In the genomic region with DNA sequence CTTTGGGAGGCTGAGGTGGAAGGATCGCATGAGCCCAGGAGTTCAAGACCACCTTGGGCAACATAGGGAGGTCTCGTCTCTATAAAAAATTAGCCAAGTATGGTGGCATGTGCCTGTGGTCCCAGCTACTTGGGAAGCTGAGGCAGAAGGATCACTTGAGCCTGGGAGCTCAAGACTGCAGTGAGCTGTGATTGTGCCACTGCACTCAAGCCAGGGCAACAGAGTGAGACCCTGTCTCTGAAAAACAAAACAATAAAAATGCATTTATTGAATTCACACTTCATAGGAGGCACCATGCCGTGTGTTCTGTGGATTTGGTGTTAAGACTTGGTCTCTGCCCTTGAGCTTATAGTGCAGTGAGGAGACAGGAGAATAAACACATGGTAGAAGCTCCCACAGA, we compare ENCODE assay signal across 21 cellular contexts. TPM values are rescaled to one million over a fixed set of nuclear protein-coding genes. Genes with fewer than 3 reads are reported as not detected.
A peak's percentile ranks its signal among the peaks of the same experiment; 100 is the strongest.
DNase-seq lines count a peak whose midpoint lies in the region; ATAC-seq, FAIRE-seq and TF ChIP-seq lines count a peak whose summit lies in the region.
"Had no signal": no experiment of that assay in that cellular context is flagged by ENCODE, and none has a peak within 500 bp of the region (broad histone marks: within the 10 kb centered on the region; RNA-seq: fewer than 3 reads in every experiment).

No MANE protein-coding gene starts in this region.

- no peak for FAIRE-seq in pancreas (lab: Jason Lieb, UNC)
- FAIRE-seq: A204.1, RCC 7860 had no signal

- no peaks in the 10 kb centered on the region for H3K9me3 ChIP-seq in BLaER1 treated with 17β-estradiol and CSF1 and Interleukin-3, amounts not matched to agents 10 nM and 100 nM (replicated peaks in 1 of 11)
- H3K9me3 ChIP-seq in pancreas: no peaks in the 10 kb centered on the region
- H3K9me3 ChIP-seq: SJSA1 had no signal

- no peak overlapping the region for H3K4me3 Mint-ChIP-seq in WTC11
- H3K4me3 Mint-ChIP-seq in endothelial cell (ENCODE audit: unreplicated experiment): peak overlapping the region; percentile 86

- WGBS in pancreas, 2 donors: 60 to 69% methylated on average over 3 of the region's 3 CpGs

- POLR2A ChIA-PET in WTC11 (lab: Charles Lee): no interaction called here

- H3K9me3 Mint-ChIP-seq in WTC11 (no peaks in the 10 kb centered on the region), endothelial cell (ENCODE audit: unreplicated experiment) (no peaks in the 10 kb centered on the region)
- H3K9me3 Mint-ChIP-seq: HFFc6 had no signal

- CTCF ChIA-PET in WTC11 (lab: Charles Lee): interaction anchor here (0.8 to 1.7 kb wide), 2 partner anchors 19 to 24 kb away, joined by 3 to 9 read pairs; no protein-coding TSS in a partner anchor

- H3K9ac ChIP-seq in BLaER1 treated with 17β-estradiol and CSF1 and Interleukin-3, amounts not matched to agents 10 nM and 100 nM: peak overlapping the region in 6 of 11 experiments; percentile 2 to 92 (median 24); a peak in 7 of 22 replicates

- peak overlapping the region; percentile 17 to 100 (median 100); a peak in 18 of 22 replicates for H3K4me2 ChIP-seq in BLaER1 treated with 17β-estradiol and CSF1 and Interleukin-3, amounts not matched to agents 10 nM and 100 nM

- peaks cover 46 to 80% (median 64%) of the 10 kb centered on the region in 10 experiments for H3K4me1 ChIP-seq in BLaER1 treated with 17β-estradiol and CSF1 and Interleukin-3, amounts not matched to agents 10 nM and 100 nM
- peaks cover 26 to 47% (median 43%) of the 10 kb centered on the region in 3 donors for H3K4me1 ChIP-seq in pancreas

- peaks cover 19% of the 10 kb centered on the region for H3K27me3 Mint-ChIP-seq in WTC11 (ENCODE audit: low read depth)
- H3K27me3 Mint-ChIP-seq in endothelial cell (ENCODE audit: unreplicated experiment): peaks cover 30% of the 10 kb centered on the region

- intact Hi-C loops in pancreas (cut with DNase I): no loop called here

- H3K36me3 Mint-ChIP-seq in WTC11 (no peaks in the 10 kb centered on the region), endothelial cell (ENCODE audit: low read depth, unreplicated experiment) (no peaks in the 10 kb centered on the region)

- H3K4me1 Mint-ChIP-seq in WTC11 (peaks cover 8% of the 10 kb centered on the region), endothelial cell (ENCODE audit: unreplicated experiment) (peaks cover 4% of the 10 kb centered on the region)

- H3K27me3 ChIP-seq in BLaER1 treated with 17β-estradiol and CSF1 and Interleukin-3, amounts not matched to agents 10 nM and 100 nM: peaks cover 0 to 10% (median 0%) of the 10 kb centered on the region in 11 experiments; a peak in 5 of 22 replicates
- H3K27me3 ChIP-seq in pancreas: no peaks in the 10 kb centered on the region
- H3K27me3 ChIP-seq: SJSA1 had no signal

- TF ChIP-seq CTCF in WTC11 (IDR thresholded peaks at IDR 0.05): no peak
- TF ChIP-seq CTCF in endothelial cell (IDR thresholded peaks at IDR 0.05; ENCODE audit: unreplicated experiment): no peak
- TF ChIP-seq CTCF in pancreas (IDR thresholded peaks at IDR 0.05): no peak

- ATAC-seq in WTC11 (no peak), pancreas (no peak)
- ATAC-seq: Right ventricle myocardium inferior had no signal

- H3K36me3 ChIP-seq in BLaER1 treated with 17β-estradiol and CSF1 and Interleukin-3, amounts not matched to agents 10 nM and 100 nM: peaks cover 0 to 52% (median 27%) of the 10 kb centered on the region in 11 experiments; a peak in 15 of 22 replicates
- no peaks in the 10 kb centered on the region for H3K36me3 ChIP-seq in pancreas

- H3K27ac ChIP-seq in BLaER1 treated with 17β-estradiol and CSF1 and Interleukin-3, amounts not matched to agents 10 nM and 100 nM: no peak overlapping the region
- H3K27ac ChIP-seq in pancreas: peak overlapping the region; percentile 74 to 85 (median 78)
- H3K27ac ChIP-seq: HL-60, SJSA1 had no signal

- H3K4me3 ChIP-seq in BLaER1 treated with 17β-estradiol and CSF1 and Interleukin-3, amounts not matched to agents 10 nM and 100 nM: no peak overlapping the region
- no peak overlapping the region for H3K4me3 ChIP-seq in pancreas
- H3K4me3 ChIP-seq: SJSA1 had no signal

- H3K27ac Mint-ChIP-seq in WTC11 (peak overlapping the region; percentile 87; the same call in 1 of the 2 replicates), endothelial cell (ENCODE audit: unreplicated experiment) (peak overlapping the region; percentile 74)
- H3K27ac Mint-ChIP-seq: HFFc6 had no signal

- DNase-seq in WTC11 (ENCODE audit: low spot score) (no peak), endothelial cell (ENCODE audit: low spot score) (no peak), pancreas (no peak)
- DNase-seq in activated T-cell treated with anti-CD3 and anti-CD28 coated beads, Interleukin-2, amount 50 U/mL, for 48 hours: no peak
- DNase-seq in activated CD8-positive, alpha-beta memory T cell treated with anti-CD3 and anti-CD28 coated beads, Interleukin-2, amount 50 U/mL, for 4 hours: no peak
- DNase-seq in activated effector memory CD4-positive, alpha-beta T cell treated with Interleukin-2 at 50 U/mL for 16 hours: no peak
- DNase-seq: H7, HFFc6, KG1, NCI-H1092 treated with DMSO at 0.1 percent for 48 hours, NCI-H146, NCI-H2029 treated with DMSO at 0.1 percent for 48 hours, NCI-H524 treated with DMSO at 0.1 percent for 48 hours, NCI-H82 had no signal

- peaks cover 17 to 85% (median 80%) of the 10 kb centered on the region in 11 experiments; a peak in 21 of 22 replicates for H4K20me1 ChIP-seq in BLaER1 treated with 17β-estradiol and CSF1 and Interleukin-3, amounts not matched to agents 10 nM and 100 nM

TF ChIP-seq in WTC11, 78 proteins besides CTCF, POLR2A, EP300 and RAD21 (continues in another document):
- TF ChIP-seq ESRRA (CRISPR knock-in tag; IDR thresholded peaks at IDR 0.05; ENCODE audit: borderline replicate concordance): no peak
- no peak for TF ChIP-seq ZNF317 (CRISPR knock-in tag; IDR thresholded peaks at IDR 0.05; ENCODE audit: borderline replicate concordance, low read depth)
- TF ChIP-seq CREM (CRISPR knock-in tag; IDR thresholded peaks at IDR 0.05): no peak
- no peak for TF ChIP-seq TCF7 (CRISPR knock-in tag; IDR thresholded peaks at IDR 0.05; ENCODE audit: low read depth)
- TF ChIP-seq, protein P1, sequence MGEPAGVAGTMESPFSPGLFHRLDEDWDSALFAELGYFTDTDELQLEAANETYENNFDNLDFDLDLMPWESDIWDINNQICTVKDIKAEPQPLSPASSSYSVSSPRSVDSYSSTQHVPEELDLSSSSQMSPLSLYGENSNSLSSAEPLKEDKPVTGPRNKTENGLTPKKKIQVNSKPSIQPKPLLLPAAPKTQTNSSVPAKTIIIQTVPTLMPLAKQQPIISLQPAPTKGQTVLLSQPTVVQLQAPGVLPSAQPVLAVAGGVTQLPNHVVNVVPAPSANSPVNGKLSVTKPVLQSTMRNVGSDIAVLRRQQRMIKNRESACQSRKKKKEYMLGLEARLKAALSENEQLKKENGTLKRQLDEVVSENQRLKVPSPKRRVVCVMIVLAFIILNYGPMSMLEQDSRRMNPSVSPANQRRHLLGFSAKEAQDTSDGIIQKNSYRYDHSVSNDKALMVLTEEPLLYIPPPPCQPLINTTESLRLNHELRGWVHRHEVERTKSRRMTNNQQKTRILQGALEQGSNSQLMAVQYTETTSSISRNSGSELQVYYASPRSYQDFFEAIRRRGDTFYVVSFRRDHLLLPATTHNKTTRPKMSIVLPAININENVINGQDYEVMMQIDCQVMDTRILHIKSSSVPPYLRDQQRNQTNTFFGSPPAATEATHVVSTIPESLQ (CRISPR knock-in tag; IDR thresholded peaks at IDR 0.05): no peak
- TF ChIP-seq FOXJ3 (CRISPR knock-in tag; IDR thresholded peaks at IDR 0.05; ENCODE audit: borderline replicate concordance): no peak
- TF ChIP-seq HMGA2 (CRISPR knock-in tag; IDR thresholded peaks at IDR 0.05): no peak
- no peak for TF ChIP-seq NR2C2 (CRISPR knock-in tag; IDR thresholded peaks at IDR 0.05)
- no peak for TF ChIP-seq IRF2 (CRISPR knock-in tag; IDR thresholded peaks at IDR 0.05; ENCODE audit: borderline replicate concordance, low read depth)
- TF ChIP-seq, protein P2, sequence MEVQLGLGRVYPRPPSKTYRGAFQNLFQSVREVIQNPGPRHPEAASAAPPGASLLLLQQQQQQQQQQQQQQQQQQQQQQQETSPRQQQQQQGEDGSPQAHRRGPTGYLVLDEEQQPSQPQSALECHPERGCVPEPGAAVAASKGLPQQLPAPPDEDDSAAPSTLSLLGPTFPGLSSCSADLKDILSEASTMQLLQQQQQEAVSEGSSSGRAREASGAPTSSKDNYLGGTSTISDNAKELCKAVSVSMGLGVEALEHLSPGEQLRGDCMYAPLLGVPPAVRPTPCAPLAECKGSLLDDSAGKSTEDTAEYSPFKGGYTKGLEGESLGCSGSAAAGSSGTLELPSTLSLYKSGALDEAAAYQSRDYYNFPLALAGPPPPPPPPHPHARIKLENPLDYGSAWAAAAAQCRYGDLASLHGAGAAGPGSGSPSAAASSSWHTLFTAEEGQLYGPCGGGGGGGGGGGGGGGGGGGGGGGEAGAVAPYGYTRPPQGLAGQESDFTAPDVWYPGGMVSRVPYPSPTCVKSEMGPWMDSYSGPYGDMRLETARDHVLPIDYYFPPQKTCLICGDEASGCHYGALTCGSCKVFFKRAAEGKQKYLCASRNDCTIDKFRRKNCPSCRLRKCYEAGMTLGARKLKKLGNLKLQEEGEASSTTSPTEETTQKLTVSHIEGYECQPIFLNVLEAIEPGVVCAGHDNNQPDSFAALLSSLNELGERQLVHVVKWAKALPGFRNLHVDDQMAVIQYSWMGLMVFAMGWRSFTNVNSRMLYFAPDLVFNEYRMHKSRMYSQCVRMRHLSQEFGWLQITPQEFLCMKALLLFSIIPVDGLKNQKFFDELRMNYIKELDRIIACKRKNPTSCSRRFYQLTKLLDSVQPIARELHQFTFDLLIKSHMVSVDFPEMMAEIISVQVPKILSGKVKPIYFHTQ (CRISPR knock-in tag; IDR thresholded peaks at IDR 0.05): no peak

RNA-seq across cellular contexts. Expression of a gene that starts 2.4 kb away (rescaled TPM):
- 17.3 to 21.0 TPM (median 17.8 TPM) in 3 replicates for total RNA-seq in WTC11 (2021)
- 17.3 TPM for total RNA-seq in endothelial cell (ENCODE audit: unreplicated experiment)
- 10 to 100 TPM; 16.8 to 23.7 (median 19.7) TPM for total RNA-seq in pancreas
- 10 to 100 TPM; 10.8 to 16.0 TPM for polyA plus RNA-seq in pancreas

RNA-seq across cellular contexts. Expression of a gene that starts 6.2 kb away (rescaled TPM):
- total RNA-seq in WTC11 (2021) (0.82 to 0.92 TPM (median 0.89 TPM) in 3 replicates), endothelial cell (ENCODE audit: unreplicated experiment) (not detected), pancreas (under 1 TPM in 3 of 6 donors, not detected in 3; 0.09 to 0.22 (median 0.20) TPM)
- under 1 TPM; 0.07 to 0.08 TPM for polyA plus RNA-seq in pancreas
- total RNA-seq: HT-29 had no signal

RNA-seq across cellular contexts. Expression of a gene that starts 17.4 kb away (rescaled TPM):
- total RNA-seq in WTC11 (2021) (51.7 to 61.6 TPM (median 51.9 TPM) in 3 replicates), endothelial cell (ENCODE audit: unreplicated experiment) (9.1 TPM), pancreas (under 1 TPM in 5 of 6 donors, not detected in 1; 0.16 to 0.82 (median 0.76) TPM)
- 1 to 10 TPM; 1.1 to 1.4 TPM for polyA plus RNA-seq in pancreas

RNA-seq across cellular contexts. Expression of a gene that starts 36.4 kb away (rescaled TPM):
- 193 to 212 TPM (median 193 TPM) in 3 replicates for total RNA-seq in WTC11 (2021)
- 157 TPM for total RNA-seq in endothelial cell (ENCODE audit: unreplicated experiment)
- 10 to 100 TPM; 39.9 to 92.3 (median 66.8) TPM for total RNA-seq in pancreas
- polyA plus RNA-seq in pancreas: 100 to 1,000 TPM in 1 of 2 donors, 10 to 100 TPM in 1; 59.8 to 124 TPM

RNA-seq across cellular contexts. Expression of a gene that starts 42.8 kb away (rescaled TPM):
- total RNA-seq in WTC11 (2021): 60.1 to 70.9 TPM (median 60.3 TPM) in 3 replicates
- 53.3 TPM for total RNA-seq in endothelial cell (ENCODE audit: unreplicated experiment)
- 10 to 100 TPM in 4 of 6 donors, 1 to 10 TPM in 2; 8.0 to 18.7 (median 10.9) TPM for total RNA-seq in pancreas
- 10 to 100 TPM; 27.7 to 36.3 TPM for polyA plus RNA-seq in pancreas

Comparison
In these comparisons a context has a peak if more than half of its experiments do, and no peak if none do; other contexts are left out.
1. H3K27ac ChIP-seq: peak in pancreas (4 of 4); none in BLaER1 treated with 17β-estradiol and CSF1 and Interleukin-3, amounts not matched to agents 10 nM and 100 nM (0 of 11).